ENCODE assay signal across 17 cellular contexts in genomic region chr14:71471604-71472003, GRCh38.
DNase-seq lines count a peak whose midpoint lies in the region; ATAC-seq, FAIRE-seq and TF ChIP-seq lines count a peak whose summit lies in the region.
"Had no signal": no experiment of that assay in that cellular context is flagged by ENCODE, and none has a peak within 500 bp of the region (broad histone marks: within the 10 kb centered on the region; RNA-seq: fewer than 3 reads in every experiment).

No MANE protein-coding gene starts in this region.

- H3K4me1 Mint-ChIP-seq in activated CD8-positive, alpha-beta T cell treated with anti-CD3 and anti-CD28 coated beads for 36 hours (ENCODE audit: low read depth), result peaks cover 49% of the 10 kb centered on the region
- H3K4me1 Mint-ChIP-seq in activated CD8-positive, alpha-beta T cell treated with anti-CD3 and anti-CD28 coated beads, Interleukin-2, amount 10 ng/mL, durations not matched to agents 7 days and 5 days (ENCODE audit: low read depth), result peaks cover 27% of the 10 kb centered on the region
- H3K4me1 Mint-ChIP-seq in dendritic cell treated with granulocyte-macrophage colony-stimulating factor and Interleukin-4, amounts not matched to agents 40 ng/mL and 50 ng/mL, for 4 days (ENCODE audit: low read depth), result peaks cover 17% of the 10 kb centered on the region
- H3K4me1 Mint-ChIP-seq in type B pancreatic cell (ENCODE audit: unreplicated experiment), result no peaks in the 10 kb centered on the region

- TF ChIP-seq CTCF in activated CD8-positive, alpha-beta T cell treated with anti-CD3 and anti-CD28 coated beads for 36 hours (IDR thresholded peaks at IDR 0.05), result no peak
- TF ChIP-seq CTCF in type B pancreatic cell (conservative IDR thresholded peaks at IDR 0.05), result no peak

- POLR2A ChIA-PET in activated CD8-positive, alpha-beta T cell treated with anti-CD3 and anti-CD28 coated beads for 36 hours (lab: Charles Lee), result no interaction called here
- POLR2A ChIA-PET in activated CD8-positive, alpha-beta T cell treated with anti-CD3 and anti-CD28 coated beads, Interleukin-2, amount 10 ng/mL, durations not matched to agents 7 days and 5 days (lab: Charles Lee), result no interaction called here

- intact Hi-C loops in activated CD8-positive, alpha-beta T cell treated with anti-CD3 and anti-CD28 coated beads for 36 hours (cut with micrococcal nuclease), result loop anchor here (10.0 kb wide), 1 partner anchor 147 kb away; the partner anchor contains the start of gene SIPA1L1
- intact Hi-C loops in dendritic cell treated with granulocyte-macrophage colony-stimulating factor and Interleukin-4, amounts not matched to agents 40 ng/mL and 50 ng/mL, for 4 days (cut with micrococcal nuclease), result no loop called here

- no peak for ATAC-seq in activated CD8-positive, alpha-beta T cell treated with anti-CD3 and anti-CD28 coated beads for 36 hours
- ATAC-seq in activated CD8-positive, alpha-beta T cell treated with anti-CD3 and anti-CD28 coated beads, Interleukin-2, amount 10 ng/mL, durations not matched to agents 7 days and 5 days, result no peak
- no peak for ATAC-seq in HG03354 (IDR thresholded peaks at IDR 0.05; ENCODE audit: poor library complexity, severe bottlenecking, unreplicated experiment)

- peak overlapping the region; percentile 37 for H3K27ac Mint-ChIP-seq in activated CD8-positive, alpha-beta T cell treated with anti-CD3 and anti-CD28 coated beads for 36 hours
- H3K27ac Mint-ChIP-seq in activated CD8-positive, alpha-beta T cell treated with anti-CD3 and anti-CD28 coated beads, Interleukin-2, amount 10 ng/mL, durations not matched to agents 7 days and 5 days, result no peak overlapping the region
- H3K27ac Mint-ChIP-seq in dendritic cell treated with granulocyte-macrophage colony-stimulating factor and Interleukin-4, amounts not matched to agents 40 ng/mL and 50 ng/mL, for 4 days, result peak overlapping the region; percentile 12
- H3K27ac Mint-ChIP-seq in type B pancreatic cell, result peak overlapping the region; percentile 4
- H3K27ac Mint-ChIP-seq: B cell had no signal

- CTCF ChIA-PET in activated CD8-positive, alpha-beta T cell treated with anti-CD3 and anti-CD28 coated beads for 36 hours (lab: Charles Lee), result no interaction called here
- CTCF ChIA-PET in activated CD8-positive, alpha-beta T cell treated with anti-CD3 and anti-CD28 coated beads, Interleukin-2, amount 10 ng/mL, durations not matched to agents 7 days and 5 days (lab: Charles Lee), result interaction anchor here (1.0 kb wide), 1 partner anchor 150 kb away, joined by 3 read pairs; no protein-coding TSS in a partner anchor

- DNase-seq in activated CD8-positive, alpha-beta T cell treated with anti-CD3 and anti-CD28 coated beads for 36 hours, result no peak
- DNase-seq in activated CD8-positive, alpha-beta T cell treated with anti-CD3 and anti-CD28 coated beads, Interleukin-2, amount 10 ng/mL, durations not matched to agents 7 days and 5 days, result no peak
- DNase-seq in HTR-8/SVneo (ENCODE audit: insufficient read length, low spot score) (no peak), type B pancreatic cell (ENCODE audit: extremely low spot score, unreplicated experiment) (no peak), NCI-H2196 treated with DMSO at 0.1 percent for 48 hours (lab: John Stamatoyannopoulos, UW; ENCODE audit: unreplicated experiment) (no peak), NCI-H524 treated with DMSO at 0.1 percent for 48 hours (lab: John Stamatoyannopoulos, UW) (no peak)
- DNase-seq: CD4-positive, alpha-beta memory T cell; DND-41; H9; Karpas-422; NCI-H1930; NCI-H2171; NCI-H510A had no signal

- peaks cover 6% of the 10 kb centered on the region for H3K9me3 Mint-ChIP-seq in activated CD8-positive, alpha-beta T cell treated with anti-CD3 and anti-CD28 coated beads for 36 hours
- H3K9me3 Mint-ChIP-seq in activated CD8-positive, alpha-beta T cell treated with anti-CD3 and anti-CD28 coated beads, Interleukin-2, amount 10 ng/mL, durations not matched to agents 7 days and 5 days (ENCODE audit: insufficient read depth), result no peaks in the 10 kb centered on the region
- no peaks in the 10 kb centered on the region for H3K9me3 Mint-ChIP-seq in dendritic cell treated with granulocyte-macrophage colony-stimulating factor and Interleukin-4, amounts not matched to agents 40 ng/mL and 50 ng/mL, for 4 days
- H3K9me3 Mint-ChIP-seq in type B pancreatic cell, result no peaks in the 10 kb centered on the region
- H3K9me3 Mint-ChIP-seq: CD4-positive, alpha-beta memory T cell; H9 had no signal

- H3K27me3 Mint-ChIP-seq in activated CD8-positive, alpha-beta T cell treated with anti-CD3 and anti-CD28 coated beads for 36 hours, result no peaks in the 10 kb centered on the region
- H3K27me3 Mint-ChIP-seq in activated CD8-positive, alpha-beta T cell treated with anti-CD3 and anti-CD28 coated beads, Interleukin-2, amount 10 ng/mL, durations not matched to agents 7 days and 5 days (ENCODE audit: low read depth), result no peaks in the 10 kb centered on the region
- no peaks in the 10 kb centered on the region for H3K27me3 Mint-ChIP-seq in dendritic cell treated with granulocyte-macrophage colony-stimulating factor and Interleukin-4, amounts not matched to agents 40 ng/mL and 50 ng/mL, for 4 days
- H3K27me3 Mint-ChIP-seq in type B pancreatic cell, result no peaks in the 10 kb centered on the region
- H3K27me3 Mint-ChIP-seq: B cell; CD4-positive, alpha-beta memory T cell had no signal

- no peak overlapping the region for H3K4me3 Mint-ChIP-seq in activated CD8-positive, alpha-beta T cell treated with anti-CD3 and anti-CD28 coated beads for 36 hours
- no peak overlapping the region for H3K4me3 Mint-ChIP-seq in activated CD8-positive, alpha-beta T cell treated with anti-CD3 and anti-CD28 coated beads, Interleukin-2, amount 10 ng/mL, durations not matched to agents 7 days and 5 days
- H3K4me3 Mint-ChIP-seq in dendritic cell treated with granulocyte-macrophage colony-stimulating factor and Interleukin-4, amounts not matched to agents 40 ng/mL and 50 ng/mL, for 4 days, result no peak overlapping the region
- H3K4me3 Mint-ChIP-seq in type B pancreatic cell, result no peak overlapping the region
- H3K4me3 Mint-ChIP-seq: B cell, H9 had no signal

- FAIRE-seq in HTR-8/SVneo (lab: Jason Lieb, UNC), result peak; percentile 97
- FAIRE-seq: D721Med had no signal

- H3K36me3 Mint-ChIP-seq in activated CD8-positive, alpha-beta T cell treated with anti-CD3 and anti-CD28 coated beads for 36 hours (ENCODE audit: low read depth), result peaks cover 11% of the 10 kb centered on the region
- peaks cover 16% of the 10 kb centered on the region for H3K36me3 Mint-ChIP-seq in activated CD8-positive, alpha-beta T cell treated with anti-CD3 and anti-CD28 coated beads, Interleukin-2, amount 10 ng/mL, durations not matched to agents 7 days and 5 days (ENCODE audit: low read depth)
- H3K36me3 Mint-ChIP-seq in dendritic cell treated with granulocyte-macrophage colony-stimulating factor and Interleukin-4, amounts not matched to agents 40 ng/mL and 50 ng/mL, for 4 days (ENCODE audit: low read depth), result peaks cover 6% of the 10 kb centered on the region
- H3K36me3 Mint-ChIP-seq in type B pancreatic cell, result no peaks in the 10 kb centered on the region
